ENCODE assay signal across 1 cellular context in the genomic region with DNA sequence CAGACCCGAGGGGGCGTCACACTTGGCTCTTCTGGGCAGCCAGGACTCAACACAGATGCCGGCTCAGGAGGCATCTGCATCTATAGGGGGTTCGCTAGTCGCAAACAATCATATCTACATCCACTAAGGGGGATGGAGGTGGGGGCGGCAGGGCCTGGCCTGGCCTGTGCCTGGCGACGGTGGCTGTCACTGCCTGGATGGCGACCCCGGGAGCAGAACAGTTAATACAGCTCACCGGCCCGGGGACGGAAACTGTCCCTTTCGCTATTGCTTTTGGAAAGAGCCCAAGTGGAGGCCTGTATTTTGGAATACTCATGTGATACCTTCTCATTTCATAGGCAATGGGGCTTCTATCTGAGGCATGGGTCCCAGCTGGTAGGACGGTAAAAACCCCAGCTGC.
A peak's percentile ranks its signal among the peaks of the same experiment; 100 is the strongest.
TF ChIP-seq lines count a peak whose summit lies in the region.

No MANE protein-coding gene starts in this region.

TF ChIP-seq in HepG2, 621 proteins besides CTCF, POLR2A, EP300 and RAD21:
- TF ChIP-seq, protein P1, sequence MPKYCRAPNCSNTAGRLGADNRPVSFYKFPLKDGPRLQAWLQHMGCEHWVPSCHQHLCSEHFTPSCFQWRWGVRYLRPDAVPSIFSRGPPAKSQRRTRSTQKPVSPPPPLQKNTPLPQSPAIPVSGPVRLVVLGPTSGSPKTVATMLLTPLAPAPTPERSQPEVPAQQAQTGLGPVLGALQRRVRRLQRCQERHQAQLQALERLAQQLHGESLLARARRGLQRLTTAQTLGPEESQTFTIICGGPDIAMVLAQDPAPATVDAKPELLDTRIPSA (CRISPR knock-in tag; IDR thresholded peaks at IDR 0.05; ENCODE audit: borderline replicate concordance): no peak
- TF ChIP-seq, protein P2, sequence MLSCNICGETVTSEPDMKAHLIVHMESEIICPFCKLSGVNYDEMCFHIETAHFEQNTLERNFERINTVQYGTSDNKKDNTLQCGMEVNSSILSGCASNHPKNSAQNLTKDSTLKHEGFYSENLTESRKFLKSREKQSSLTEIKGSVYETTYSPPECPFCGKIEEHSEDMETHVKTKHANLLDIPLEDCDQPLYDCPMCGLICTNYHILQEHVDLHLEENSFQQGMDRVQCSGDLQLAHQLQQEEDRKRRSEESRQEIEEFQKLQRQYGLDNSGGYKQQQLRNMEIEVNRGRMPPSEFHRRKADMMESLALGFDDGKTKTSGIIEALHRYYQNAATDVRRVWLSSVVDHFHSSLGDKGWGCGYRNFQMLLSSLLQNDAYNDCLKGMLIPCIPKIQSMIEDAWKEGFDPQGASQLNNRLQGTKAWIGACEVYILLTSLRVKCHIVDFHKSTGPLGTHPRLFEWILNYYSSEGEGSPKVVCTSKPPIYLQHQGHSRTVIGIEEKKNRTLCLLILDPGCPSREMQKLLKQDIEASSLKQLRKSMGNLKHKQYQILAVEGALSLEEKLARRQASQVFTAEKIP (CRISPR knock-in tag; IDR thresholded peaks at IDR 0.05; ENCODE audit: borderline replicate concordance): no peak
- TF ChIP-seq ZNF441 (CRISPR knock-in tag; IDR thresholded peaks at IDR 0.05; ENCODE audit: borderline replicate concordance) (no peak), AGO2 (optimal IDR thresholded peaks at IDR 0.05; ENCODE audit: low read depth, low read length) (peak; percentile 33), PAWR (CRISPR knock-in tag; IDR thresholded peaks at IDR 0.05; ENCODE audit: borderline replicate concordance) (no peak), GABPA (IDR thresholded peaks at IDR 0.05; ENCODE audit: low read depth, low read length) (no peak), GABPA (CRISPR knock-in tag; IDR thresholded peaks at IDR 0.05; ENCODE audit: low read depth) (no peak), HMG20A (CRISPR knock-in tag; IDR thresholded peaks at IDR 0.05; ENCODE audit: borderline replicate concordance) (no peak)
- TF ChIP-seq, protein P3, sequence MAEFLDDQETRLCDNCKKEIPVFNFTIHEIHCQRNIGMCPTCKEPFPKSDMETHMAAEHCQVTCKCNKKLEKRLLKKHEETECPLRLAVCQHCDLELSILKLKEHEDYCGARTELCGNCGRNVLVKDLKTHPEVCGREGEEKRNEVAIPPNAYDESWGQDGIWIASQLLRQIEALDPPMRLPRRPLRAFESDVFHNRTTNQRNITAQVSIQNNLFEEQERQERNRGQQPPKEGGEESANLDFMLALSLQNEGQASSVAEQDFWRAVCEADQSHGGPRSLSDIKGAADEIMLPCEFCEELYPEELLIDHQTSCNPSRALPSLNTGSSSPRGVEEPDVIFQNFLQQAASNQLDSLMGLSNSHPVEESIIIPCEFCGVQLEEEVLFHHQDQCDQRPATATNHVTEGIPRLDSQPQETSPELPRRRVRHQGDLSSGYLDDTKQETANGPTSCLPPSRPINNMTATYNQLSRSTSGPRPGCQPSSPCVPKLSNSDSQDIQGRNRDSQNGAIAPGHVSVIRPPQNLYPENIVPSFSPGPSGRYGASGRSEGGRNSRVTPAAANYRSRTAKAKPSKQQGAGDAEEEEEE (CRISPR knock-in tag; IDR thresholded peaks at IDR 0.05; ENCODE audit: borderline replicate concordance): no peak
